Comparison of ENCODE assay signal across 8 cellular contexts in the genomic region with DNA sequence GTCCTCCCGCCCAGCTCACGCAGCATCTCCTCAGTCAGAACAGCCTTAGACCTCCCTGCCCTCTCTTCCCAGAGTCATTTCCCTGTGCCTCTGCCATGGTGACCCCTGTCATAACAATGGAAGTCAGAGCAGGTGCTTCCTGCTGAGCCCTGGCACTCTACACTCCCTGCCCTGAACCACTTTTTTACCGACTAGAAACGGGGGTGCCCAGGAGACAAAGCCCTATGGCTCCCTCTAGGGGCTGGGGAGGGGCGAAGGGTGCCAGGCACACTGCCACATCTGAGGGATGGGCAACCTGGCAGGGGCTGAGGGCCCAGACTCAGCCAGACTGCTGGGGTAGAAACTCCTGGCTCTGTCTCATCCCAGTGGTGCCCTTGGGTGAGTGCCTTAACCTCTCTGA. TPM values are rescaled to one million over a fixed set of nuclear protein-coding genes. Genes with fewer than 3 reads are reported as not detected.
DNase-seq lines count a peak whose midpoint lies in the region; ATAC-seq, FAIRE-seq and TF ChIP-seq lines count a peak whose summit lies in the region.

No MANE protein-coding gene starts in this region.

- ATAC-seq in natural killer cell (peak in 2 of 3 donors; percentile 59), GM21390 (IDR thresholded peaks at IDR 0.05; ENCODE audit: unreplicated experiment) (no peak), HG03342 (IDR thresholded peaks at IDR 0.05; ENCODE audit: unreplicated experiment) (no peak)

- DNase-seq in D721Med (ENCODE audit: insufficient read length, low spot score) (no peak), SW480 (ENCODE audit: low spot score) (peak; percentile 70), cardiac fibroblast (ENCODE audit: low read depth in 2 of 2) (peak; percentile 31 to 38), natural killer cell (no peak), cerebellum (ENCODE audit: low spot score) (no peak)
- peak; percentile 39 for DNase-seq in Jurkat, Clone E6-1 (ENCODE audit: low read depth, low spot score)

- TF ChIP-seq CTCF in D721Med (IDR thresholded peaks at IDR 0.05; ENCODE audit: insufficient read depth, missing control alignments) (peak; percentile 71), cardiac fibroblast (IDR thresholded peaks at IDR 0.05; ENCODE audit: low read depth, low read length) (peak; percentile 61), natural killer cell (IDR thresholded peaks at IDR 0.05) (peak; percentile 18)

- H3K4me1 Mint-ChIP-seq in natural killer cell, result peaks cover 12 to 38% of the 10 kb centered on the region in 2 donors

- no peak overlapping the region for H3K4me3 Mint-ChIP-seq in natural killer cell

- H3K36me3 Mint-ChIP-seq in natural killer cell, result peaks cover 5% of the 10 kb centered on the region

- no peaks in the 10 kb centered on the region for H3K9me3 Mint-ChIP-seq in natural killer cell

- no peak overlapping the region for H3K4me3 ChIP-seq in Jurkat, Clone E6-1 (ENCODE audit: low read length)
- H3K4me3 ChIP-seq in cardiac fibroblast (replicated peaks in 1 of 2; ENCODE audit: low read depth in 2 of 2, low read length in 2 of 2), result no peak overlapping the region

- H3K27me3 Mint-ChIP-seq in natural killer cell (ENCODE audit: low read depth in 2 of 2), result peaks cover 0 to 2% of the 10 kb centered on the region in 2 donors

- FAIRE-seq in D721Med (lab: Jason Lieb, UNC), result no peak

- peak overlapping the region; percentile 43 to 49 for H3K27ac Mint-ChIP-seq in natural killer cell

- intact Hi-C loops in natural killer cell (cut with micrococcal nuclease), result no loop called here

RNA-seq across cellular contexts. Expression of a gene that starts 16.4 kb away (rescaled TPM):
- 15.0 TPM for polyA plus RNA-seq in Jurkat, Clone E6-1 (2012; ENCODE audit: insufficient read depth, insufficient read length)
- total RNA-seq in natural killer cell, result 10 to 100 TPM; 21.6 to 23.7 (median 23.1) TPM
- total RNA-seq in cerebellum, result 12.4 TPM

RNA-seq across cellular contexts. Expression of a gene that starts 22.3 kb away (rescaled TPM):
- 0.80 TPM for polyA plus RNA-seq in Jurkat, Clone E6-1 (2012; ENCODE audit: insufficient read depth, insufficient read length)
- 1 to 10 TPM in 1 of 3 donors, under 1 TPM in 1, not detected in 1; 0.31 to 2.1 TPM for total RNA-seq in natural killer cell
- total RNA-seq in cerebellum, result 19.6 TPM

RNA-seq across cellular contexts. Expression of a gene that starts 39.9 kb away (rescaled TPM):
- polyA plus RNA-seq in Jurkat, Clone E6-1 (2012; ENCODE audit: insufficient read depth, insufficient read length), result 3.7 TPM
- total RNA-seq in natural killer cell (10 to 100 TPM; 27.3 to 40.8 (median 29.3) TPM), cerebellum (3.7 TPM)

Comparison
In these comparisons a context has a peak if more than half of its experiments do, and no peak if none do; other contexts are left out.
1. DNase-seq: peak in Jurkat, Clone E6-1 (single experiment), SW480 (single experiment) and cardiac fibroblast (2 of 2); none in D721Med (single experiment), natural killer cell (single experiment) and cerebellum (single experiment).
2. CTCF ChIP-seq: peak in every context shown above with its lines; median percentile 71 in D721Med; 61 in cardiac fibroblast; 18 in natural killer cell.
3. ATAC-seq: peak in natural killer cell (2 of 3); none in GM21390 (single experiment) and HG03342 (single experiment).